ENCODE assay signal across 14 cellular contexts in the genomic region with DNA sequence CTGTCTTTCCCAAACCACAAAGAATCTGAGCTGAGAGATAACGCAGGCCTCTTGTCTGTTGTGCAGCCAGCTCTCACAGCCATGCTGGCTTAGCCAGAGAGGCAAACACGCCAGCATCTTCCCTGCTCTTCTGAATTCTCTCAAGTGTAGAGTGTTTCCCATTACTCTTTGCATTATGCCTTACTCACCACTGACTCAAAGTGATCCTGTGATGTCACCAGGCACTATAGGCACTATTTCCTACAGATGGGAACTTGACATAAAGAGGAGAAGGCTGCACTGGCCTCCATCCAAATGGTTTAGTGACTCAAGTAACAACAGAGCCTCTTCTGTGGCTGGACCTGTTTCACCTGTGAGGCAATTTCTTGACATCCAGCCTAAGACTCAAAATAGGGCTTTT. TPM values are rescaled to one million over a fixed set of nuclear protein-coding genes. Genes with fewer than 3 reads are reported as not detected.
DNase-seq lines count a peak whose midpoint lies in the region; ATAC-seq and TF ChIP-seq lines count a peak whose summit lies in the region.
"Had no signal": no experiment of that assay in that cellular context is flagged by ENCODE, and none has a peak within 500 bp of the region (broad histone marks: within the 10 kb centered on the region; RNA-seq: fewer than 3 reads in every experiment).

No MANE protein-coding gene starts in this region.

- no peaks in the 10 kb centered on the region for H3K9me3 Mint-ChIP-seq in T-helper 2 cell treated with Interferon-gamma antibody and Interleukin-4, amounts not matched to agents 5 μg/mL and 100 μg/mL, for 36 hours

- H3K27ac Mint-ChIP-seq in T-helper 2 cell treated with Interferon-gamma antibody and Interleukin-4, amounts not matched to agents 5 μg/mL and 100 μg/mL, for 36 hours: no peak overlapping the region
- H3K27ac Mint-ChIP-seq: activated CD8-positive, alpha-beta memory T cell treated with anti-CD3 and anti-CD28 coated beads, Interleukin-2, amount 10 ng/mL, durations not matched to agents 7 days and 5 days; progenitor cell of endocrine pancreas had no signal

- H3F3A ChIP-seq in PC-3 (ENCODE audit: low read length, unreplicated experiment): no peaks in the 10 kb centered on the region

- H3K9ac ChIP-seq in PC-3 (ENCODE audit: low read length): no peak overlapping the region

- no peaks in the 10 kb centered on the region for H3K9me2 ChIP-seq in PC-3 (replicated peaks; ENCODE audit: low read length)

- no peak overlapping the region for H2AFZ ChIP-seq in PC-3 (ENCODE audit: low read length)

- no peaks in the 10 kb centered on the region for H3K79me2 ChIP-seq in PC-3 (ENCODE audit: low read length)

- no TSS peak for BruUV-seq in PC-3 (replicated peaks; lab: Mats Ljungman, UMichigan)

- no peak for TF ChIP-seq EP300 in transverse colon (IDR thresholded peaks at IDR 0.05; ENCODE audit: low read depth)

- H3K27ac ChIP-seq in PC-3 (ENCODE audit: low read length) (no peak overlapping the region), transverse colon (peak overlapping the region; percentile 12 to 60 (median 30))
- H3K27ac ChIP-seq: ascending aorta had no signal

- peak; percentile 9 for DNase-seq in stimulated activated CD4-positive, alpha-beta T cell treated with anti-CD3 and anti-CD28 coated beads, Interleukin-15, amount 100 ng/mL, for 24 hours
- DNase-seq in stimulated activated CD4-positive, alpha-beta T cell treated with anti-CD3 and anti-CD28 coated beads, Interleukin-4, amount 100 ng/mL, for 24 hours: no peak
- DNase-seq in PC-3: peak; percentile 18
- peak; percentile 69 for DNase-seq in fibroblast of peridontal ligament (ENCODE audit: extremely low read depth)
- DNase-seq in transverse colon: no peak
- DNase-seq in T-helper 2 cell treated with Interferon-gamma antibody and Interleukin-4, amounts not matched to agents 5 μg/mL and 100 μg/mL, for 36 hours (ENCODE audit: low spot score): no peak
- DNase-seq in BE2C: no peak
- no peak for DNase-seq in NCI-H1694 treated with DMSO at 0.1 percent for 48 hours (lab: John Stamatoyannopoulos, UW)
- DNase-seq: activated CD8-positive, alpha-beta memory T cell treated with anti-CD3 and anti-CD28 coated beads, Interleukin-2, amount 10 ng/mL, durations not matched to agents 7 days and 5 days; C1 segment of cervical spinal cord; NCI-H2171 had no signal

- POLR2A ChIA-PET in PC-3 (lab: Charles Lee; ENCODE audit: unreplicated experiment): no interaction called here

- intact Hi-C loops in PC-3 (cut with micrococcal nuclease) (no loop called here), transverse colon (cut with DNase I; ENCODE audit: low total_unique reads) (no loop called here)

- H3K36me3 ChIP-seq in PC-3 (ENCODE audit: low read depth, low read length) (no peaks in the 10 kb centered on the region), transverse colon (no peaks in the 10 kb centered on the region), BE2C (no peaks in the 10 kb centered on the region)
- H3K36me3 ChIP-seq: ascending aorta had no signal

- H3K4me2 ChIP-seq in PC-3 (ENCODE audit: low read length): no peak overlapping the region

- H3K27me3 ChIP-seq in PC-3 (ENCODE audit: low read length) (no peaks in the 10 kb centered on the region), transverse colon (no peaks in the 10 kb centered on the region), BE2C (no peaks in the 10 kb centered on the region)
- H3K27me3 ChIP-seq: ascending aorta had no signal

- in situ Hi-C loops in transverse colon (cut with MboI; ENCODE audit: low pct_ligation_motif_present in 1 of 4, low pct_unique_long_range_greater_than_20kb in 1 of 4, low sequenced_read_pairs in 3 of 4): no loop called here

- no peaks in the 10 kb centered on the region for H3K27me3 Mint-ChIP-seq in T-helper 2 cell treated with Interferon-gamma antibody and Interleukin-4, amounts not matched to agents 5 μg/mL and 100 μg/mL, for 36 hours (ENCODE audit: low read depth)
- H3K27me3 Mint-ChIP-seq: activated CD8-positive, alpha-beta memory T cell treated with anti-CD3 and anti-CD28 coated beads, Interleukin-2, amount 10 ng/mL, durations not matched to agents 7 days and 5 days had no signal

- H3K4me1 ChIP-seq in PC-3 (ENCODE audit: insufficient read depth, low read length): no peaks in the 10 kb centered on the region
- peaks cover 0 to 11% (median 3%) of the 10 kb centered on the region in 4 donors for H3K4me1 ChIP-seq in transverse colon
- peaks cover 7% of the 10 kb centered on the region for H3K4me1 ChIP-seq in BE2C

- TF ChIP-seq CTCF in PC-3 (conservative IDR thresholded peaks at IDR 0.05; ENCODE audit: low read depth, low read length): no peak
- TF ChIP-seq CTCF in transverse colon (IDR thresholded peaks at IDR 0.05): no peak
- TF ChIP-seq CTCF in BE2C (IDR thresholded peaks at IDR 0.05; ENCODE audit: low read depth, low read length): no peak

- H3K9me3 ChIP-seq in PC-3 (ENCODE audit: low read length) (0 out of 2 replicates have a peak, but pooled peaks cover 5% of the 10 kb centered on the region), transverse colon (no peaks in the 10 kb centered on the region), BE2C (no peaks in the 10 kb centered on the region)
- H3K9me3 ChIP-seq: ascending aorta had no signal

- no peak for TF ChIP-seq POLR2A in transverse colon (IDR thresholded peaks at IDR 0.05)

- H3K4me1 Mint-ChIP-seq in T-helper 2 cell treated with Interferon-gamma antibody and Interleukin-4, amounts not matched to agents 5 μg/mL and 100 μg/mL, for 36 hours (ENCODE audit: low read depth): no peaks in the 10 kb centered on the region
- H3K4me1 Mint-ChIP-seq: activated CD8-positive, alpha-beta memory T cell treated with anti-CD3 and anti-CD28 coated beads, Interleukin-2, amount 10 ng/mL, durations not matched to agents 7 days and 5 days had no signal

- H3K36me3 Mint-ChIP-seq in T-helper 2 cell treated with Interferon-gamma antibody and Interleukin-4, amounts not matched to agents 5 μg/mL and 100 μg/mL, for 36 hours (ENCODE audit: low read depth): no peaks in the 10 kb centered on the region
- H3K36me3 Mint-ChIP-seq: activated CD8-positive, alpha-beta memory T cell treated with anti-CD3 and anti-CD28 coated beads, Interleukin-2, amount 10 ng/mL, durations not matched to agents 7 days and 5 days had no signal

- CTCF ChIA-PET in PC-3 (lab: Charles Lee): no interaction called here

- H4K20me1 ChIP-seq in PC-3 (ENCODE audit: low read length): no peaks in the 10 kb centered on the region

- ATAC-seq in PC-3: no peak
- ATAC-seq: activated CD8-positive, alpha-beta memory T cell treated with anti-CD3 and anti-CD28 coated beads, Interleukin-2, amount 10 ng/mL, durations not matched to agents 7 days and 5 days; GM12878 had no signal

- 50 to 59% methylated on average over 2 of the region's 2 CpGs for WGBS in transverse colon (ENCODE audit: low coverage in 1 of 2), 2 donors

- no peak overlapping the region for H3K4me3 Mint-ChIP-seq in T-helper 2 cell treated with Interferon-gamma antibody and Interleukin-4, amounts not matched to agents 5 μg/mL and 100 μg/mL, for 36 hours
- H3K4me3 Mint-ChIP-seq: activated CD8-positive, alpha-beta memory T cell treated with anti-CD3 and anti-CD28 coated beads, Interleukin-2, amount 10 ng/mL, durations not matched to agents 7 days and 5 days had no signal

- H3K4me3 ChIP-seq in PC-3 (ENCODE audit: low read length) (no peak overlapping the region), transverse colon (no peak overlapping the region), BE2C (ENCODE audit: low read depth, low read length) (no peak overlapping the region)
- H3K4me3 ChIP-seq: ascending aorta, GM12878 had no signal

RNA-seq across cellular contexts. Expression of a gene that starts 44.4 kb away (rescaled TPM):
- total RNA-seq in PC-3 (2014; rRNA removed): not detected in 2 replicates
- 100 to 1,000 TPM in 2 of 4 donors, 10 to 100 TPM in 2; 31.9 to 191 (median 75.3) TPM for total RNA-seq in transverse colon
- 13.2 TPM for polyA plus RNA-seq in BE2C (2012; ENCODE audit: insufficient read depth, insufficient read length, low read depth)
- total RNA-seq: activated CD8-positive, alpha-beta memory T cell treated with anti-CD3 and anti-CD28 coated beads, Interleukin-2, amount 10 ng/mL, durations not matched to agents 7 days and 5 days had no signal

Comparison
In these comparisons a context has a peak if more than half of its experiments do, and no peak if none do; other contexts are left out.
1. DNase-seq: peak in stimulated activated CD4-positive, alpha-beta T cell treated with anti-CD3 and anti-CD28 coated beads, Interleukin-15, amount 100 ng/mL, for 24 hours (single experiment), PC-3 (single experiment) and fibroblast of peridontal ligament (single experiment); none in stimulated activated CD4-positive, alpha-beta T cell treated with anti-CD3 and anti-CD28 coated beads, Interleukin-4, amount 100 ng/mL, for 24 hours (single experiment), transverse colon (single experiment), T-helper 2 cell treated with Interferon-gamma antibody and Interleukin-4, amounts not matched to agents 5 μg/mL and 100 μg/mL, for 36 hours (single experiment), BE2C (single experiment) and NCI-H1694 treated with DMSO at 0.1 percent for 48 hours (single experiment).
2. RNA of a gene that starts 44.4 kb away (total RNA-seq): 31.9 to 191 TPM in transverse colon; not detected in PC-3; every median in the first group is over 10 times any median in the second.